Comparison of ENCODE assay signal across 10 cellular contexts in genomic region chr7:99372275-99373085, GRCh38. TPM values are rescaled to one million over a fixed set of nuclear protein-coding genes. Genes with fewer than 3 reads are reported as not detected.
DNase-seq lines count a peak whose midpoint lies in the region; ATAC-seq and TF ChIP-seq lines count a peak whose summit lies in the region.
"Had no signal": no experiment of that assay in that cellular context is flagged by ENCODE, and none has a peak within 500 bp of the region (broad histone marks: within the 10 kb centered on the region; RNA-seq: fewer than 3 reads in every experiment).

No MANE protein-coding gene starts in this region.

- DNase-seq in EH (ENCODE audit: low read depth) (peak; percentile 82), RWPE2 (ENCODE audit: low spot score) (no peak), fibroblast of mammary gland (ENCODE audit: low read depth) (peak; percentile 38), progenitor cell of endocrine pancreas (ENCODE audit: low spot score, unreplicated experiment) (no peak), dedifferentiated amniotic fluid mesenchymal stem cell (ENCODE audit: extremely low spot score) (no peak), NCI-H2196 (lab: John Stamatoyannopoulos, UW; ENCODE audit: unreplicated experiment) (no peak), iPS-NIHi7 (ENCODE audit: extremely low spot score) (no peak)
- DNase-seq in stimulated activated CD4-positive, alpha-beta T cell treated with anti-CD3 and anti-CD28 coated beads, Interleukin-4, amount 100 ng/mL, for 24 hours, result no peak
- DNase-seq: activated CD8-positive, alpha-beta memory T cell treated with anti-CD3 and anti-CD28 coated beads, Interleukin-2, amount 50 U/mL, for 48 hours; Karpas-422 had no signal

- no peaks in the 10 kb centered on the region for H3K9me3 ChIP-seq in RWPE2 (ENCODE audit: severe bottlenecking)

- peaks cover 3% of the 10 kb centered on the region for H3K27me3 Mint-ChIP-seq in progenitor cell of endocrine pancreas

- H3K27ac ChIP-seq in RWPE2 (ENCODE audit: poor library complexity, severe bottlenecking), result peak overlapping the region; percentile 38

- peak overlapping the region; percentile 92 for H3K27ac Mint-ChIP-seq in progenitor cell of endocrine pancreas

- no peaks in the 10 kb centered on the region for H3K9me3 Mint-ChIP-seq in progenitor cell of endocrine pancreas (ENCODE audit: low read depth)

- no peak overlapping the region for H3K4me3 ChIP-seq in RWPE2 (ENCODE audit: severe bottlenecking)
- H3K4me3 ChIP-seq in fibroblast of mammary gland (ENCODE audit: control insufficient read depth, low read depth, low read length), result no peak overlapping the region

- peaks cover 8% of the 10 kb centered on the region for H3K36me3 ChIP-seq in RWPE2 (ENCODE audit: low read depth)

- no peaks in the 10 kb centered on the region for H3K27me3 ChIP-seq in RWPE2 (ENCODE audit: insufficient read depth, poor library complexity, severe bottlenecking)

- H3K36me3 Mint-ChIP-seq in progenitor cell of endocrine pancreas (ENCODE audit: insufficient read depth), result no peaks in the 10 kb centered on the region

- H3K4me1 ChIP-seq in RWPE2 (ENCODE audit: insufficient read depth, poor library complexity, severe bottlenecking), result peaks cover 20% of the 10 kb centered on the region

- H3K4me1 Mint-ChIP-seq in progenitor cell of endocrine pancreas (ENCODE audit: low read depth), result peaks cover 8% of the 10 kb centered on the region

- TF ChIP-seq CTCF in RWPE2 (IDR thresholded peaks at IDR 0.05; ENCODE audit: poor library complexity, severe bottlenecking) (no peak), fibroblast of mammary gland (conservative IDR thresholded peaks at IDR 0.05; ENCODE audit: control insufficient read depth, insufficient read depth, low read depth, low read length) (no peak), progenitor cell of endocrine pancreas (IDR thresholded peaks at IDR 0.05; ENCODE audit: unreplicated experiment) (no peak)

- ATAC-seq in RWPE2 (ENCODE audit: low read depth), result peak; percentile 5; the same call in 1 of the 3 replicates

- H3K4me3 Mint-ChIP-seq in progenitor cell of endocrine pancreas (ENCODE audit: low read depth), result peak overlapping the region; percentile 63

RNA-seq across cellular contexts. Expression of gene ARPC1B, which starts 2.0 kb away (rescaled TPM):
- total RNA-seq in progenitor cell of endocrine pancreas, result 27.5 and 28.2 TPM in 2 replicates

RNA-seq across cellular contexts. Expression of gene PDAP1, which starts 35.9 kb away (rescaled TPM):
- 128 TPM in 2 replicates for total RNA-seq in progenitor cell of endocrine pancreas

RNA-seq across cellular contexts. Expression of gene BUD31, which starts 36.3 kb away (rescaled TPM):
- 97.2 and 102 TPM in 2 replicates for total RNA-seq in progenitor cell of endocrine pancreas

RNA-seq across cellular contexts. Expression of gene ARPC1A, which starts 46.8 kb away (rescaled TPM):
- 135 and 140 TPM in 2 replicates for total RNA-seq in progenitor cell of endocrine pancreas

Comparison
In these comparisons a context has a peak if more than half of its experiments do, and no peak if none do; other contexts are left out.
1. DNase-seq: peak in EH (single experiment) and fibroblast of mammary gland (single experiment); none in RWPE2 (single experiment), progenitor cell of endocrine pancreas (single experiment), dedifferentiated amniotic fluid mesenchymal stem cell (single experiment), NCI-H2196 (single experiment), stimulated activated CD4-positive, alpha-beta T cell treated with anti-CD3 and anti-CD28 coated beads, Interleukin-4, amount 100 ng/mL, for 24 hours (single experiment) and iPS-NIHi7 (single experiment).